Comparison of ENCODE assay signal across 8 cellular contexts in the genomic region with DNA sequence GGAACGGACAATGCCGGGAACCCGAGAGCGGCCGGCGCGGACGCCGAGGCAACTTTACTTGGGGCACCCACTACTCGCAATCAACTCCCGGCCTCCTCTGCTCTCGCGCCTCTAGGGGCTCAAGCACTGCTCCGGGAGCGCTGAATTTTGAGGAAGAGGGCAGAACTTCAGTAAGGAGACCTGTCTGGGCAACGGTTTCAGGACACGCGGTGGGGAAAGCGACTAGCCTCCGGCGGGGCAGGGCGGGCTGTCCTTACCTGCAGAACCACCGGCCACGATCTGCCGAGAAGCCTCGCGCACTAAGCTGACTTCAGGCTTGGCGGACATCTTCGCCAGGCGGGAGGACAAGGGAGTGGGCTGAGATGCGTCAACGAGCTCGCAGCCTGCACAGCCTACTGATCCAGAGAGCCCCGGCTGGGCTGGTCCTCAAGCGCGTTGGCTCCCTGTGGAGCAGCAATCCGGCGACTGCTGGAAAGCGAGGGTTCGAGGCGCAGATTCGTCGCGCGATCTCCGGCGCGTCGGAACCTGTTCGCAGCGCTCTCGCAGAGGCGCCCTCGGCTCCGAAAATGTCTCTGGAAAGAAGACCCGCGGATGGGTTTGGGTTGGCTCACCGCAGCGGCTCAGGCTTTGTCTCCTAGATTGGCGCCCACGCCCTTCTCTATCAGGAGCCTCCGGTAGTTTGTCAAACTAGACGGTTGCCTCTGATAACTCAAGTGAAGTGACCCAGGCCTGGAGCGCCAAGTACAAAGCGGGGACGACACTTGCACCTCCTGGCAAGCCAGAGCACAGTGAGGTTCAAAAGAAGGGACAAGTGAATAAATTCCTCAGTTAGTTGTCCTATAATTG. TPM values are rescaled to one million over a fixed set of nuclear protein-coding genes. Genes with fewer than 3 reads are reported as not detected.
DNase-seq lines count a peak whose midpoint lies in the region; ATAC-seq and TF ChIP-seq lines count a peak whose summit lies in the region.

SLC25A21 (minus strand) TSS at position 583 of the 846 bp plus-strand sequence.

- H3K9me3 Mint-ChIP-seq in activated CD4-positive, alpha-beta T cell treated with anti-CD3 and anti-CD28 coated beads for 36 hours (ENCODE audit: low read depth), result peaks cover 3% of the 10 kb centered on the region
- no peaks in the 10 kb centered on the region for H3K9me3 Mint-ChIP-seq in MCF 10A (ENCODE audit: unreplicated experiment)

- H3K4me3 Mint-ChIP-seq in activated CD4-positive, alpha-beta T cell treated with anti-CD3 and anti-CD28 coated beads for 36 hours, result peak within 1 kb of the TSS; percentile 50
- H3K4me3 Mint-ChIP-seq in MCF 10A (ENCODE audit: unreplicated experiment), result peak within 1 kb of the TSS; percentile 90

- TSS peak; percentile 64 for BruUV-seq in MCF 10A (replicated peaks; lab: Mats Ljungman, UMichigan)

- POLR2A ChIA-PET in activated CD4-positive, alpha-beta T cell treated with anti-CD3 and anti-CD28 coated beads for 36 hours (lab: Charles Lee), result no interaction called here
- POLR2A ChIA-PET in MCF 10A (lab: Yijun Ruan, JAX), result interaction anchor here (0.6 to 2.3 kb wide), 21 partner anchors 10 to 955 kb away, joined by 3 to 44 read pairs (median 4); partner anchors contain the start of genes MBIP, MIPOL1 and PAX9

- peaks cover 2% of the 10 kb centered on the region for H3K4me1 Mint-ChIP-seq in activated CD4-positive, alpha-beta T cell treated with anti-CD3 and anti-CD28 coated beads for 36 hours
- H3K4me1 Mint-ChIP-seq in MCF 10A (ENCODE audit: insufficient read depth, unreplicated experiment), result peaks cover 5% of the 10 kb centered on the region

- peaks cover 15% of the 10 kb centered on the region for H3K27me3 Mint-ChIP-seq in activated CD4-positive, alpha-beta T cell treated with anti-CD3 and anti-CD28 coated beads for 36 hours
- H3K27me3 Mint-ChIP-seq in MCF 10A (ENCODE audit: insufficient read depth, unreplicated experiment), result no peaks in the 10 kb centered on the region

- DNase-seq in activated CD4-positive, alpha-beta T cell treated with anti-CD3 and anti-CD28 coated beads for 36 hours, result peak; percentile 21
- no peak for DNase-seq in activated CD4-positive, alpha-beta T cell treated with anti-CD3 and anti-CD28 coated beads for 4 hours
- peak; percentile 93 for DNase-seq in NCI-H510A treated with DMSO at 0.1 percent for 48 hours (lab: John Stamatoyannopoulos, UW)
- peak; percentile 85 for DNase-seq in MCF 10A (ENCODE audit: unreplicated experiment)
- peak; percentile 61 for DNase-seq in iPS DF 19.7 (ENCODE audit: low read depth, low spot score)
- peak; percentile 97 for DNase-seq in retina
- DNase-seq in GM10266 (ENCODE audit: extremely low spot score), result no peak

- peak; percentile 11 for TF ChIP-seq CTCF in MCF 10A (IDR thresholded peaks at IDR 0.05; ENCODE audit: unreplicated experiment)
- no peak for TF ChIP-seq CTCF in GM10266 (IDR thresholded peaks at IDR 0.05; ENCODE audit: control insufficient read depth, insufficient read depth, low read depth, missing control alignments)

- H3K36me3 Mint-ChIP-seq in activated CD4-positive, alpha-beta T cell treated with anti-CD3 and anti-CD28 coated beads for 36 hours (ENCODE audit: low read depth), result no peaks in the 10 kb centered on the region
- no peaks in the 10 kb centered on the region for H3K36me3 Mint-ChIP-seq in MCF 10A (ENCODE audit: insufficient read depth, unreplicated experiment)

- no peak within 1 kb of the TSS for H3K27ac Mint-ChIP-seq in activated CD4-positive, alpha-beta T cell treated with anti-CD3 and anti-CD28 coated beads for 36 hours
- peak within 1 kb of the TSS; percentile 95 for H3K27ac Mint-ChIP-seq in MCF 10A (ENCODE audit: low read depth, unreplicated experiment)

- CTCF ChIA-PET in activated CD4-positive, alpha-beta T cell treated with anti-CD3 and anti-CD28 coated beads for 36 hours (lab: Charles Lee), result interaction anchor here (0.5 kb wide), 1 partner anchor 58 kb away, joined by 3 read pairs; no protein-coding TSS in a partner anchor
- CTCF ChIA-PET in MCF 10A (lab: Yijun Ruan, JAX), result interaction anchor here (0.5 to 1.3 kb wide), 9 partner anchors 13 to 1734 kb away, joined by 3 to 6 read pairs (median 3); no protein-coding TSS in a partner anchor

- intact Hi-C loops in activated CD4-positive, alpha-beta T cell treated with anti-CD3 and anti-CD28 coated beads for 36 hours (cut with DNase I, micrococcal nuclease), result no loop called here
- intact Hi-C loops in MCF 10A (cut with micrococcal nuclease), result loop anchor here (1.0 kb wide), 2 partner anchors 26 to 61 kb away; no protein-coding TSS in a partner anchor

- ATAC-seq in activated CD4-positive, alpha-beta T cell treated with anti-CD3 and anti-CD28 coated beads for 36 hours, result no peak
- ATAC-seq in HG02938 (IDR thresholded peaks at IDR 0.05; ENCODE audit: unreplicated experiment), result no peak

RNA-seq across cellular contexts. Expression of gene SLC25A21, which starts in this region (rescaled TPM):
- total RNA-seq in activated CD4-positive, alpha-beta T cell treated with anti-CD3 and anti-CD28 coated beads for 36 hours, result not detected
- 1.1 and 1.4 TPM in 2 replicates for total RNA-seq in MCF 10A (2022)

Comparison
In these comparisons a context has a peak if more than half of its experiments do, and no peak if none do; other contexts are left out.
1. Peak in DNase-seq in activated CD4-positive, alpha-beta T cell treated with anti-CD3 and anti-CD28 coated beads for 36 hours; RNA of the gene not detected or under 1 TPM.
2. DNase-seq: peak in NCI-H510A treated with DMSO at 0.1 percent for 48 hours (single experiment), MCF 10A (single experiment), iPS DF 19.7 (single experiment) and retina (single experiment); none in activated CD4-positive, alpha-beta T cell treated with anti-CD3 and anti-CD28 coated beads for 4 hours (0 of 2) and GM10266 (single experiment).